15 cellular contexts compared by ENCODE assay signal in the genomic region with DNA sequence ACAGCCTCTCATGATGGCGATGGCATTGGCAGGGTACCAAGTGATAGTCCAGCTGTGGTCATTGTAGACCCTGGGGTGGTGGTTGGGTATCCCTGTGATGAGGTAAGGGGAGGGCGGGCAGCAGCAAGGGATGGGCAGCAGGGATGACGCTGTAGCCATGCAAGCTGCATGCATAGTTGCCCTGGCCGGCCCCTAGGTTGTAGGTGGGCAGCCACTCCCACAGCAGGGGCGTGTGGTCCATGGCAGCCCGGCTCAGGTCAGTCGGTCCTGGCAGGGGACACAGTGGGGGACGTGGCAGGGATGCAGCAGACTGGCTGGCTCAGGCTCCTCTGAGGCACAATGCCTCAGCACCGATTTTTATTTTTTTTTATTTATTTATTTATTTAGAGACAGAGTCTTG. TPM values are rescaled to one million over a fixed set of nuclear protein-coding genes. Genes with fewer than 3 reads are reported as not detected.
DNase-seq lines count a peak whose midpoint lies in the region; ATAC-seq and TF ChIP-seq lines count a peak whose summit lies in the region.
"Had no signal": no experiment of that assay in that cellular context is flagged by ENCODE, and none has a peak within 500 bp of the region (broad histone marks: within the 10 kb centered on the region; RNA-seq: fewer than 3 reads in every experiment).

No MANE protein-coding gene starts in this region.

- no peak overlapping the region for H3K27ac Mint-ChIP-seq in chondrocyte (ENCODE audit: unreplicated experiment)
- H3K27ac Mint-ChIP-seq: CD4-positive, alpha-beta memory T cell; H9 had no signal

- no peak overlapping the region for H3K4me3 Mint-ChIP-seq in chondrocyte (ENCODE audit: unreplicated experiment)
- no peak overlapping the region for H3K4me3 Mint-ChIP-seq in activated T-cell treated with anti-CD3 and anti-CD28 coated beads, Interleukin-2, amount 50 U/mL, for 4 hours
- H3K4me3 Mint-ChIP-seq: CD4-positive, alpha-beta memory T cell; H9 had no signal

- no peaks in the 10 kb centered on the region for H3K36me3 Mint-ChIP-seq in chondrocyte (ENCODE audit: low read depth)
- H3K36me3 Mint-ChIP-seq in activated T-cell treated with anti-CD3 and anti-CD28 coated beads, Interleukin-2, amount 50 U/mL, for 4 hours (ENCODE audit: insufficient read depth), result no peaks in the 10 kb centered on the region
- H3K36me3 Mint-ChIP-seq: CD4-positive, alpha-beta memory T cell had no signal

- no peaks in the 10 kb centered on the region for H3K27me3 Mint-ChIP-seq in chondrocyte (ENCODE audit: low read depth)
- no peaks in the 10 kb centered on the region for H3K27me3 Mint-ChIP-seq in activated T-cell treated with anti-CD3 and anti-CD28 coated beads, Interleukin-2, amount 50 U/mL, for 4 hours (ENCODE audit: low read depth)

- DNase-seq in H7 (peak; percentile 37), chondrocyte (ENCODE audit: low spot score) (peak; percentile 76), omental fat pad (ENCODE audit: low spot score) (no peak), Kasumi-1 (lab: John Stamatoyannopoulos, UW) (no peak), heart left ventricle (no peak)
- no peak for DNase-seq in activated T-cell treated with anti-CD3 and anti-CD28 coated beads, Interleukin-2, amount 50 U/mL, for 4 hours
- DNase-seq: C1 segment of cervical spinal cord; Calu3; CD4-positive, alpha-beta memory T cell; COR-L47; DMS153; DND-41; GOT3; H9 had no signal

- no peaks in the 10 kb centered on the region for H3K9me3 ChIP-seq in heart left ventricle

- peaks cover 0 to 5% (median 0%) of the 10 kb centered on the region in 12 donors for H3K4me1 ChIP-seq in heart left ventricle

- H3K36me3 ChIP-seq in H7 (replicated peaks; ENCODE audit: control insufficient read depth, insufficient read depth, low read length), result no peaks in the 10 kb centered on the region
- no peaks in the 10 kb centered on the region for H3K36me3 ChIP-seq in heart left ventricle

- no peaks in the 10 kb centered on the region for H3K27me3 ChIP-seq in H7 (ENCODE audit: control insufficient read depth, insufficient read depth, low read length)
- H3K27me3 ChIP-seq in heart left ventricle, result no peaks in the 10 kb centered on the region

- H3K9me3 Mint-ChIP-seq in chondrocyte (ENCODE audit: low read depth), result no peaks in the 10 kb centered on the region
- no peaks in the 10 kb centered on the region for H3K9me3 Mint-ChIP-seq in activated T-cell treated with anti-CD3 and anti-CD28 coated beads, Interleukin-2, amount 50 U/mL, for 4 hours
- H3K9me3 Mint-ChIP-seq: CD4-positive, alpha-beta memory T cell; H9 had no signal

- TF ChIP-seq CTCF in chondrocyte (IDR thresholded peaks at IDR 0.05), result no peak
- TF ChIP-seq CTCF in omental fat pad (IDR thresholded peaks at IDR 0.05), result no peak
- TF ChIP-seq CTCF in heart left ventricle (IDR thresholded peaks at IDR 0.05), result no peak

- 78 to 89% (median 84%) methylated on average over 9 of the region's 9 CpGs for WGBS in heart left ventricle, 4 donors

- peak; percentile 7 for ATAC-seq in omental fat pad (ENCODE audit: low FRiP score)
- no peak for ATAC-seq in heart left ventricle
- ATAC-seq in activated T-cell treated with anti-CD3 and anti-CD28 coated beads, Interleukin-2, amount 50 U/mL, for 4 hours, result no peak
- ATAC-seq: HCT116 had no signal

- intact Hi-C loops in heart left ventricle (cut with DNase I), result no loop called here

- no peak overlapping the region for H3K27ac ChIP-seq in heart left ventricle

- no peak for TF ChIP-seq POLR2A in heart left ventricle (IDR thresholded peaks at IDR 0.05)

- no peaks in the 10 kb centered on the region for H3K4me1 Mint-ChIP-seq in chondrocyte (ENCODE audit: low read depth)
- no peaks in the 10 kb centered on the region for H3K4me1 Mint-ChIP-seq in activated T-cell treated with anti-CD3 and anti-CD28 coated beads, Interleukin-2, amount 50 U/mL, for 4 hours (ENCODE audit: low read depth)
- H3K4me1 Mint-ChIP-seq: CD4-positive, alpha-beta memory T cell; H9 had no signal

- no peak overlapping the region for H3K4me3 ChIP-seq in H7 (ENCODE audit: insufficient read depth, low read depth, low read length)
- no peak overlapping the region for H3K4me3 ChIP-seq in heart left ventricle

RNA-seq across cellular contexts. Expression of a gene that starts 8.7 kb away (rescaled TPM):
- 0.17 and 5.0 TPM in 2 replicates for total RNA-seq in H7 (2014; rRNA removed; shearing (Covaris generic))
- total RNA-seq in chondrocyte, result 1.2 to 2.6 TPM (median 1.5 TPM) in 3 replicates
- total RNA-seq in omental fat pad, result 1 to 10 TPM in 3 of 4 donors, under 1 TPM in 1; 0.60 to 4.6 (median 1.9) TPM
- 1 to 10 TPM in 4 of 9 donors, under 1 TPM in 5; 0.42 to 3.7 (median 1.00) TPM for total RNA-seq in heart left ventricle
- polyA plus RNA-seq in heart left ventricle, result 1 to 10 TPM in 1 of 2 donors, under 1 TPM in 1; 0.57 to 1.2 TPM
- total RNA-seq in activated T-cell treated with anti-CD3 and anti-CD28 coated beads, Interleukin-2, amount 50 U/mL, for 4 hours, result 1 to 10 TPM in 1 of 3 donors, under 1 TPM in 2; 0.49 to 1.3 (median 0.55) TPM

RNA-seq across cellular contexts. Expression of a gene that starts 9.1 kb away (rescaled TPM):
- 3.1 and 4.6 TPM in 2 replicates for total RNA-seq in H7 (2014; rRNA removed; shearing (Covaris generic))
- total RNA-seq in chondrocyte (55.0 to 60.2 TPM (median 56.1 TPM) in 3 replicates), omental fat pad (10 to 100 TPM; 25.9 to 30.3 (median 27.6) TPM), heart left ventricle (100 to 1,000 TPM; 210 to 345 (median 247) TPM)
- polyA plus RNA-seq in heart left ventricle, result 100 to 1,000 TPM; 122 to 129 TPM
- 1 to 10 TPM; 5.5 to 6.6 (median 5.5) TPM for total RNA-seq in activated T-cell treated with anti-CD3 and anti-CD28 coated beads, Interleukin-2, amount 50 U/mL, for 4 hours

RNA-seq across cellular contexts. Expression of a gene that starts 57.6 kb away (rescaled TPM):
- 17.9 and 22.4 TPM in 2 replicates for total RNA-seq in H7 (2014; rRNA removed; shearing (Covaris generic))
- total RNA-seq in chondrocyte, result 18.0 to 19.3 TPM (median 18.4 TPM) in 3 replicates
- 10 to 100 TPM in 2 of 4 donors, 1 to 10 TPM in 2; 9.5 to 18.4 (median 13.1) TPM for total RNA-seq in omental fat pad
- 10 to 100 TPM; 25.6 to 46.2 (median 37.6) TPM for total RNA-seq in heart left ventricle
- 10 to 100 TPM; 29.6 to 51.4 TPM for polyA plus RNA-seq in heart left ventricle
- 10 to 100 TPM; 27.3 to 33.7 (median 33.4) TPM for total RNA-seq in activated T-cell treated with anti-CD3 and anti-CD28 coated beads, Interleukin-2, amount 50 U/mL, for 4 hours

RNA-seq across cellular contexts. Expression of a gene that starts 57.9 kb away (rescaled TPM):
- 11.1 and 12.9 TPM in 2 replicates for total RNA-seq in H7 (2014; rRNA removed; shearing (Covaris generic))
- total RNA-seq in chondrocyte (9.7 to 10.5 TPM (median 9.8 TPM) in 3 replicates), omental fat pad (10 to 100 TPM in 3 of 4 donors, 1 to 10 TPM in 1; 9.8 to 20.2 (median 10.5) TPM), heart left ventricle (10 to 100 TPM; 15.3 to 27.7 (median 18.2) TPM)
- 10 to 100 TPM in 1 of 2 donors, 1 to 10 TPM in 1; 8.0 to 19.8 TPM for polyA plus RNA-seq in heart left ventricle
- 1 to 10 TPM; 7.6 to 8.4 (median 8.3) TPM for total RNA-seq in activated T-cell treated with anti-CD3 and anti-CD28 coated beads, Interleukin-2, amount 50 U/mL, for 4 hours

Comparison
In these comparisons a context has a peak if more than half of its experiments do, and no peak if none do; other contexts are left out.
1. DNase-seq: peak in H7 (single experiment) and chondrocyte (single experiment); none in omental fat pad (single experiment), Kasumi-1 (0 of 2), heart left ventricle (0 of 5) and activated T-cell treated with anti-CD3 and anti-CD28 coated beads, Interleukin-2, amount 50 U/mL, for 4 hours (single experiment).